In genomic region chr1:93676424-93676823, GRCh38 we compare ENCODE assay signal across 1 cellular context.
TF ChIP-seq lines count a peak whose summit lies in the region.

No MANE protein-coding gene starts in this region.

TF ChIP-seq in endothelial cell of umbilical vein, 7 proteins besides CTCF, POLR2A, EP300 and RAD21 (continued from another document):
- TF ChIP-seq JUN (IDR thresholded peaks at IDR 0.05; ENCODE audit: borderline replicate concordance, insufficient read depth, insufficient read length, low read depth), result no peak
- TF ChIP-seq MAX (IDR thresholded peaks at IDR 0.05; ENCODE audit: insufficient read depth, insufficient read length), result no peak
- TF ChIP-seq POLR2AphosphoS5 (IDR thresholded peaks at IDR 0.05; ENCODE audit: insufficient read depth, low read depth, low read length), result no peak
- TF ChIP-seq FOS (IDR thresholded peaks at IDR 0.05; ENCODE audit: borderline replicate concordance, insufficient read depth, low read length), result no peak
- no peak for TF ChIP-seq EZH2 (IDR thresholded peaks at IDR 0.05; ENCODE audit: borderline replicate concordance, low read depth, low read length, severe bottlenecking)
TF ChIP-seq in endothelial cell of umbilical vein: peak in this region for 0.
